In the genomic region with DNA sequence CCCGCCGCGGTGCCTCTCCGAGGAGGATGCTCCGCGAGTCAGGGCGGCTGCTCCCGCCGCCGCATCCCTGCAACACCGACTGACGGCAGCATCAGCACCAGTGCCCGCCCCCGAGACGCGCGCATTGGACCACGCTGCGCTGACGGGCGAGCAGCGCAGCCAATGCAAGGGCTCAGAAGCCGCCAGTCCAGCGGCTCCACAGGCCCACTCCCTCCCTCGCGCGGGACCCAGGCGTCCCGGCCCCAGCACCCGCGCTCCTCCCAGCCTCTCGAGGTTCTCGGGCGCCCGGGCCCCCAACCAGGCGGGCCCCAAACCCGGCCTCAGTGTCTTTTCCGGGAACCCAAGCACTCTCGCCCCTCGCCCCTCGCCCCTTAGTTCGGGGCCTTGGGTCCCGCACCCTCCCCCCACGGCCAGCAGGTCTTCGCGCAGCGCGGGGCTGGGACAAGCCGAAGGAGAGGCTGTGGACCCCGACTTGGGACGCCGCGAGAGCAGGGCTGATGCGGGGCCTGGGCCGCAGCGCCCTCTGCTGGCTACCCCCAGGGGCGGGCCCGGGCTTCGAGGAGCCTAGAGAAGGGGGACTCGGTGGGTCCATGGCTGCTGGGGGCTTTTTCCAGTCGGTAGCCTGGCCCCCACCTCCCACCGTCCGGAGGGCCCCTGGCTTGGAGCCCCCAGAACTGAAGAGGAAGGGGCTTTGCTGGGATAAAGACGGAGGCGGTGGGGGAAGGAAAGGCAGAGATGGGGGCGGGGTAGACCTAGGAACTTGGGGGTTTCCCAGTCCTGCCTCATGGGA, we compare ENCODE assay signal across 8 cellular contexts. TPM values are rescaled to one million over a fixed set of nuclear protein-coding genes. Genes with fewer than 3 reads are reported as not detected.
A peak's percentile ranks its signal among the peaks of the same experiment; 100 is the strongest.
DNase-seq lines count a peak whose midpoint lies in the region; ATAC-seq and TF ChIP-seq lines count a peak whose summit lies in the region.

Gene NRXN2 (minus strand): TSS at position 81 of the 790 bp plus-strand sequence. CDS start 9,498 bp downstream, outside the sequence.

- ATAC-seq in GM21367 (IDR thresholded peaks at IDR 0.05; ENCODE audit: unreplicated experiment) = peak; percentile 64
- ATAC-seq in naive thymus-derived CD4-positive, alpha-beta T cell = peak; percentile 93
- peak; percentile 94 for ATAC-seq in stimulated activated memory B cell treated with anti-CD40 and anti-IgM and Interleukin-4, amounts not matched to agents 10 μg/mL and 1 μg/mL and 100 μg/mL, for 72 hours

- peak within 1 kb of the TSS; percentile 73 for H3K9ac ChIP-seq in HUES64 (ENCODE audit: low read depth, low read length)

- peak within 1 kb of the TSS; percentile 57 to 77 (median 69) for H3K4me3 Mint-ChIP-seq in CD4-positive, alpha-beta memory T cell
- peak within 1 kb of the TSS; percentile 36 to 79 (median 66) for H3K4me3 Mint-ChIP-seq in naive thymus-derived CD4-positive, alpha-beta T cell
- peak within 1 kb of the TSS; percentile 81 for H3K4me3 Mint-ChIP-seq in stimulated activated memory B cell treated with anti-CD40 and anti-IgM and Interleukin-4, amounts not matched to agents 10 μg/mL and 1 μg/mL and 100 μg/mL, for 72 hours

- H3K27me3 Mint-ChIP-seq in CD4-positive, alpha-beta memory T cell = peaks cover 15 to 18% of the 10 kb centered on the region in 2 donors
- peaks cover 10 to 42% (median 17%) of the 10 kb centered on the region in 5 donors for H3K27me3 Mint-ChIP-seq in naive thymus-derived CD4-positive, alpha-beta T cell
- H3K27me3 Mint-ChIP-seq in stimulated activated memory B cell treated with anti-CD40 and anti-IgM and Interleukin-4, amounts not matched to agents 10 μg/mL and 1 μg/mL and 100 μg/mL, for 72 hours = peaks cover 38% of the 10 kb centered on the region

- peak; percentile 82 to 87 (median 84) for DNase-seq in CD4-positive, alpha-beta memory T cell
- DNase-seq in OCI-LY7 (ENCODE audit: low spot score) = peak; percentile 92
- peak; percentile 74 for DNase-seq in activated T-helper 1 cell treated with Interleukin-2 at 50 U/mL for 16 hours (ENCODE audit: low read depth)
- DNase-seq in fibroblast of gingiva (ENCODE audit: low read depth) = peak; percentile 71
- peak; percentile 72 to 86 (median 80) for DNase-seq in naive thymus-derived CD4-positive, alpha-beta T cell

- peak within 1 kb of the TSS; percentile 82 for H3K27ac ChIP-seq in CD4-positive, alpha-beta memory T cell (ENCODE audit: low read depth, low read length)
- H3K27ac ChIP-seq in HUES64 (ENCODE audit: low read depth, low read length) (peak within 1 kb of the TSS; percentile 60; the same call in 1 of the 2 replicates), OCI-LY7 (ENCODE audit: low read depth, low read length, poor library complexity, severe bottlenecking) (peak within 1 kb of the TSS; percentile 43)
- peak within 1 kb of the TSS; percentile 81 for H3K27ac ChIP-seq in naive thymus-derived CD4-positive, alpha-beta T cell (ENCODE audit: low read depth, low read length)

- H3K4me1 Mint-ChIP-seq in CD4-positive, alpha-beta memory T cell = peaks cover 11 to 30% (median 15%) of the 10 kb centered on the region in 4 donors
- peaks cover 0 to 22% (median 16%) of the 10 kb centered on the region in 7 donors for H3K4me1 Mint-ChIP-seq in naive thymus-derived CD4-positive, alpha-beta T cell
- H3K4me1 Mint-ChIP-seq in stimulated activated memory B cell treated with anti-CD40 and anti-IgM and Interleukin-4, amounts not matched to agents 10 μg/mL and 1 μg/mL and 100 μg/mL, for 72 hours = peaks cover 29% of the 10 kb centered on the region

- H3K36me3 Mint-ChIP-seq in CD4-positive, alpha-beta memory T cell = peaks cover 6 to 17% of the 10 kb centered on the region in 2 donors
- H3K36me3 Mint-ChIP-seq in naive thymus-derived CD4-positive, alpha-beta T cell = peaks cover 0 to 10% (median 0%) of the 10 kb centered on the region in 5 donors
- H3K36me3 Mint-ChIP-seq in stimulated activated memory B cell treated with anti-CD40 and anti-IgM and Interleukin-4, amounts not matched to agents 10 μg/mL and 1 μg/mL and 100 μg/mL, for 72 hours = no peaks in the 10 kb centered on the region

- H3K9me2 ChIP-seq in OCI-LY7 (ENCODE audit: insufficient read depth, low read length) = no peaks in the 10 kb centered on the region

- peak within 1 kb of the TSS; percentile 92 for H3K4me2 ChIP-seq in OCI-LY7 (ENCODE audit: low read length)

- H2AFZ ChIP-seq in OCI-LY7 (ENCODE audit: low read length) = peak within 1 kb of the TSS; percentile 77

- BruUV-seq in OCI-LY7 (replicated peaks; lab: Mats Ljungman, UMichigan) = no TSS peak

- intact Hi-C loops in CD4-positive, alpha-beta memory T cell (cut with micrococcal nuclease) = loop anchor here (1.0 kb wide), 3 partner anchors 20 to 170 kb away; no protein-coding TSS in a partner anchor
- intact Hi-C loops in OCI-LY7 (cut with micrococcal nuclease; ENCODE audit: unreplicated experiment) = loop anchor here (1.0 kb wide), 2 partner anchors 35 to 72 kb away; no protein-coding TSS in a partner anchor
- intact Hi-C loops in naive thymus-derived CD4-positive, alpha-beta T cell (cut with micrococcal nuclease) = loop anchor here (1.0 kb wide), 3 partner anchors 19 to 35 kb away; no protein-coding TSS in a partner anchor

- POLR2A ChIA-PET in CD4-positive, alpha-beta memory T cell (lab: Charles Lee; ENCODE audit: partially characterized antibody) = interaction anchor here (0.6 to 4.8 kb wide), 5 partner anchors 14 to 1995 kb away, joined by 3 to 20 read pairs (median 4); no protein-coding TSS in a partner anchor
- POLR2A ChIA-PET in OCI-LY7 (lab: Charles Lee) = interaction anchor here (0.6 kb wide), 1 partner anchor 18 kb away, joined by 6 read pairs; no protein-coding TSS in a partner anchor
- POLR2A ChIA-PET in naive thymus-derived CD4-positive, alpha-beta T cell (lab: Charles Lee) = interaction anchor here (1.0 kb wide), 1 partner anchor 19 kb away, joined by 3 read pairs; no protein-coding TSS in a partner anchor

- H3K27ac Mint-ChIP-seq in CD4-positive, alpha-beta memory T cell = peak within 1 kb of the TSS; percentile 15 to 81 (median 63)
- peak within 1 kb of the TSS in 8 of 9 donors; percentile 23 to 79 (median 62) for H3K27ac Mint-ChIP-seq in naive thymus-derived CD4-positive, alpha-beta T cell
- H3K27ac Mint-ChIP-seq in stimulated activated memory B cell treated with anti-CD40 and anti-IgM and Interleukin-4, amounts not matched to agents 10 μg/mL and 1 μg/mL and 100 μg/mL, for 72 hours = peak within 1 kb of the TSS; percentile 80

- H3K4me3 ChIP-seq in CD4-positive, alpha-beta memory T cell (ENCODE audit: low read length in 2 of 2) = peak within 1 kb of the TSS; percentile 47 to 67
- H3K4me3 ChIP-seq in HUES64 (ENCODE audit: low read length) (peak within 1 kb of the TSS; percentile 67), OCI-LY7 (ENCODE audit: low read depth, low read length, poor library complexity, severe bottlenecking) (peak within 1 kb of the TSS; percentile 74)
- H3K4me3 ChIP-seq in naive thymus-derived CD4-positive, alpha-beta T cell (ENCODE audit: low read length) = peak within 1 kb of the TSS; percentile 71

- peak; percentile 98 for TF ChIP-seq CTCF in OCI-LY7 (conservative IDR thresholded peaks at IDR 0.05; ENCODE audit: low read length)

- H3K36me3 ChIP-seq in CD4-positive, alpha-beta memory T cell (ENCODE audit: insufficient read depth, low read length) = peaks cover 5% of the 10 kb centered on the region
- H3K36me3 ChIP-seq in HUES64 (ENCODE audit: insufficient read depth, low read length) = no peaks in the 10 kb centered on the region
- H3K36me3 ChIP-seq in OCI-LY7 (ENCODE audit: insufficient read depth, low read length) = peaks cover 7% of the 10 kb centered on the region; the same call in 1 of the 2 replicates
- H3K36me3 ChIP-seq in naive thymus-derived CD4-positive, alpha-beta T cell (ENCODE audit: control insufficient read depth in 2 of 3, insufficient read depth in 3 of 3, low read length in 3 of 3) = peaks cover 0 to 25% (median 0%) of the 10 kb centered on the region in 3 experiments

- peaks cover 11% of the 10 kb centered on the region for H3K27me3 ChIP-seq in CD4-positive, alpha-beta memory T cell (ENCODE audit: insufficient read depth, low read length)
- H3K27me3 ChIP-seq in HUES64 (ENCODE audit: insufficient read depth, low read length) = peaks cover 29% of the 10 kb centered on the region
- H3K27me3 ChIP-seq in naive thymus-derived CD4-positive, alpha-beta T cell (ENCODE audit: control insufficient read depth in 2 of 2, insufficient read depth in 2 of 2, low read length in 2 of 2) = peaks cover 0 to 5% of the 10 kb centered on the region in 2 donors

- H4K20me1 ChIP-seq in OCI-LY7 (ENCODE audit: insufficient read depth, low read length) = no peaks in the 10 kb centered on the region

- H3K9me3 Mint-ChIP-seq in CD4-positive, alpha-beta memory T cell = no peaks in the 10 kb centered on the region
- H3K9me3 Mint-ChIP-seq in naive thymus-derived CD4-positive, alpha-beta T cell = no peaks in the 10 kb centered on the region
- no peaks in the 10 kb centered on the region for H3K9me3 Mint-ChIP-seq in stimulated activated memory B cell treated with anti-CD40 and anti-IgM and Interleukin-4, amounts not matched to agents 10 μg/mL and 1 μg/mL and 100 μg/mL, for 72 hours

- no peaks in the 10 kb centered on the region for H3K79me2 ChIP-seq in OCI-LY7 (ENCODE audit: insufficient read depth, low read depth, low read length)

- H3K4me1 ChIP-seq in CD4-positive, alpha-beta memory T cell (ENCODE audit: insufficient read depth, low read length) = peaks cover 8% of the 10 kb centered on the region
- H3K4me1 ChIP-seq in HUES64 (ENCODE audit: insufficient read depth, low read length) = peaks cover 26% of the 10 kb centered on the region
- peaks cover 18% of the 10 kb centered on the region for H3K4me1 ChIP-seq in OCI-LY7 (ENCODE audit: insufficient read depth, low read length, poor library complexity, severe bottlenecking)
- peaks cover 0 to 5% of the 10 kb centered on the region in 2 donors for H3K4me1 ChIP-seq in naive thymus-derived CD4-positive, alpha-beta T cell (ENCODE audit: control insufficient read depth in 2 of 2, insufficient read depth in 2 of 2, low read length in 2 of 2)

- CTCF ChIA-PET in CD4-positive, alpha-beta memory T cell (lab: Charles Lee; ENCODE audit: partially characterized antibody) = no interaction called here
- CTCF ChIA-PET in OCI-LY7 (lab: Charles Lee; ENCODE audit: unreplicated experiment) = no interaction called here
- CTCF ChIA-PET in naive thymus-derived CD4-positive, alpha-beta T cell (lab: Charles Lee) = no interaction called here

- no peaks in the 10 kb centered on the region for H3K9me3 ChIP-seq in CD4-positive, alpha-beta memory T cell (ENCODE audit: control insufficient read depth in 1 of 2, low read length in 2 of 2)
- H3K9me3 ChIP-seq in HUES64 (ENCODE audit: insufficient read depth, low read depth, low read length) = no peaks in the 10 kb centered on the region
- H3K9me3 ChIP-seq in OCI-LY7 (ENCODE audit: low read length) = no peaks in the 10 kb centered on the region
- no peaks in the 10 kb centered on the region for H3K9me3 ChIP-seq in naive thymus-derived CD4-positive, alpha-beta T cell (ENCODE audit: control insufficient read depth in 2 of 3, low read length in 3 of 3)

- 4% methylated on average over 66 of the region's 66 CpGs for WGBS in HUES64

RNA-seq across cellular contexts. Expression of gene NRXN2, which starts in this region (rescaled TPM):
- total RNA-seq in CD4-positive, alpha-beta memory T cell = under 1 TPM in 1 of 2 experiments, not detected in 1; 0.30 TPM
- not detected for polyA plus RNA-seq in CD4-positive, alpha-beta memory T cell
- 6.2 TPM for polyA plus RNA-seq in HUES64 (2013, experiment 1 of 2)
- polyA plus RNA-seq in HUES64 (2013, experiment 2 of 2) = 8.9 TPM
- 2.2 and 2.4 TPM in 2 replicates for total RNA-seq in OCI-LY7 (2014; rRNA removed; shearing (Covaris generic))
- 1.6 and 3.3 TPM in 2 replicates for total RNA-seq in OCI-LY7 (2022)
- under 1 TPM in 3 of 5 experiments, not detected in 2; 0.07 to 0.71 (median 0.27) TPM for total RNA-seq in naive thymus-derived CD4-positive, alpha-beta T cell
- not detected for polyA plus RNA-seq in naive thymus-derived CD4-positive, alpha-beta T cell

Comparison
In these comparisons a context has a peak if more than half of its experiments do, and no peak if none do; other contexts are left out.
1. Peak in every context shown above with its lines: DNase-seq, ATAC-seq, H3K4me3 ChIP-seq and H3K27ac ChIP-seq.
2. Peak in DNase-seq, H3K4me3 ChIP-seq and H3K27ac ChIP-seq in CD4-positive, alpha-beta memory T cell; RNA of the gene not detected or under 1 TPM.
3. Peak in DNase-seq, ATAC-seq, H3K4me3 ChIP-seq and H3K27ac ChIP-seq in naive thymus-derived CD4-positive, alpha-beta T cell; RNA of the gene not detected or under 1 TPM.